36 cellular contexts compared by ENCODE assay signal in genomic region chr5:23105021-23105420, GRCh38.
"Had no signal": no experiment of that assay in that cellular context is flagged by ENCODE, and none has a peak within 500 bp of the region (broad histone marks: within the 10 kb centered on the region; RNA-seq: fewer than 3 reads in every experiment).

No MANE protein-coding gene starts in this region.

- H3K36me3 Mint-ChIP-seq: activated CD4-positive, alpha-beta memory T cell treated with anti-CD3 and anti-CD28 coated beads for 36 hours; activated naive CD8-positive, alpha-beta T cell treated with anti-CD3 and anti-CD28 coated beads, Interleukin-2, amount 10 ng/mL, durations not matched to agents 7 days and 5 days; brain had no signal

- H3K9me3 ChIP-seq: ascending aorta had no signal

- H3K27me3 ChIP-seq: ascending aorta, cardiac muscle cell had no signal

- H3K4me3 ChIP-seq: ascending aorta, cardiac muscle cell had no signal

- H3K4me1 ChIP-seq: ascending aorta had no signal

- H3K4me1 Mint-ChIP-seq: activated B cell treated with CpG ODN at 0.5 μM for 24 hours; activated CD4-positive, alpha-beta T cell treated with anti-CD3 and anti-CD28 coated beads, Interleukin-2, amount 10 ng/mL, durations not matched to agents 24 days and 14 days; activated naive CD8-positive, alpha-beta T cell treated with anti-CD3 and anti-CD28 coated beads, Interleukin-2, amount 10 ng/mL, durations not matched to agents 7 days and 5 days; activated naive CD8-positive, alpha-beta T cell treated with anti-CD3 and anti-CD28 coated beads, Interleukin-2, amount 50 U/mL, for 24 hours; activated T-helper 17 cell treated with anti-CD3 and anti-CD28 coated beads, Interleukin-2, amount 50 U/mL, for 72 hours; brain; central memory CD8-positive, alpha-beta T cell had no signal

- H3K27ac ChIP-seq: ascending aorta, cardiac muscle cell, VCaP had no signal

- H3K27me3 Mint-ChIP-seq: activated B cell treated with CpG ODN at 0.5 μM for 24 hours; activated CD4-positive, alpha-beta memory T cell treated with anti-CD3 and anti-CD28 coated beads for 36 hours; activated CD4-positive, alpha-beta T cell treated with anti-CD3 and anti-CD28 coated beads, Interleukin-2, amount 10 ng/mL, durations not matched to agents 24 days and 14 days; activated CD8-positive, alpha-beta T cell treated with anti-CD3 and anti-CD28 coated beads for 36 hours; activated naive CD8-positive, alpha-beta T cell treated with anti-CD3 and anti-CD28 coated beads, Interleukin-2, amount 10 ng/mL, durations not matched to agents 7 days and 5 days; activated naive CD8-positive, alpha-beta T cell treated with anti-CD3 and anti-CD28 coated beads, Interleukin-2, amount 50 U/mL, for 24 hours; activated T-helper 17 cell treated with anti-CD3 and anti-CD28 coated beads, Interleukin-2, amount 50 U/mL, for 72 hours; central memory CD8-positive, alpha-beta T cell had no signal

- H3K36me3 ChIP-seq: ascending aorta, cardiac muscle cell had no signal

- ATAC-seq: activated CD8-positive, alpha-beta T cell treated with anti-CD3 and anti-CD28 coated beads for 36 hours; activated naive CD4-positive, alpha-beta T cell treated with anti-CD3 and anti-CD28 coated beads, Interleukin-2, amount 50 U/mL, for 72 hours; activated naive CD8-positive, alpha-beta T cell treated with anti-CD3 and anti-CD28 coated beads, Interleukin-2, amount 50 U/mL, for 24 hours; activated T-cell treated with anti-CD3 and anti-CD28 coated beads, Interleukin-2, amount 50 U/mL, for 4 hours; activated T-cell treated with anti-CD3 and anti-CD28 coated beads, Interleukin-2, amount 50 U/mL, for 72 hours; activated T-helper 17 cell treated with anti-CD3 and anti-CD28 coated beads, Interleukin-2, amount 50 U/mL, for 72 hours had no signal

- H3K4me3 Mint-ChIP-seq: activated B cell treated with CpG ODN at 0.5 μM for 24 hours; activated CD4-positive, alpha-beta memory T cell treated with anti-CD3 and anti-CD28 coated beads for 36 hours; activated CD4-positive, alpha-beta T cell treated with anti-CD3 and anti-CD28 coated beads, Interleukin-2, amount 10 ng/mL, durations not matched to agents 24 days and 14 days; activated CD8-positive, alpha-beta T cell treated with anti-CD3 and anti-CD28 coated beads for 36 hours; activated naive CD4-positive, alpha-beta T cell treated with anti-CD3 and anti-CD28 coated beads for 36 hours; activated naive CD8-positive, alpha-beta T cell treated with anti-CD3 and anti-CD28 coated beads, Interleukin-2, amount 10 ng/mL, durations not matched to agents 7 days and 5 days; activated naive CD8-positive, alpha-beta T cell treated with anti-CD3 and anti-CD28 coated beads, Interleukin-2, amount 50 U/mL, for 24 hours; activated T-cell treated with anti-CD3 and anti-CD28 coated beads, Interleukin-2, amount 50 U/mL, for 4 hours; activated T-cell treated with anti-CD3 and anti-CD28 coated beads, Interleukin-2, amount 50 U/mL, for 72 hours; activated T-helper 1 cell treated with anti-CD3 and anti-CD28 coated beads, Interleukin-12 subunit alpha, Interleukin-12 subunit beta, Interleukin-2, Interleukin-4 antibody, amounts not matched to agents 30 ng/mL and 10 ng/mL and 1 ng/mL, durations not matched to agents 14 hours and 24 hours and 36 hours; activated T-helper 17 cell treated with anti-CD3 and anti-CD28 coated beads, Interleukin-2, amount 50 U/mL, for 72 hours; brain; central memory CD8-positive, alpha-beta T cell; T-helper 1 cell treated with Interleukin-12 subunit alpha and Interleukin-12 subunit beta and Interleukin-4 antibody, amounts not matched to agents 30 μg/mL and 1 μg/mL, for 36 hours; T-helper 2 cell treated with Interferon-gamma antibody and Interleukin-4, amounts not matched to agents 5 μg/mL and 100 μg/mL, for 36 hours had no signal

- DNase-seq: activated B cell treated with CpG ODN at 0.5 μM for 24 hours; activated CD4-positive, alpha-beta memory T cell treated with anti-CD3 and anti-CD28 coated beads for 36 hours; activated CD4-positive, alpha-beta T cell treated with anti-CD3 and anti-CD28 coated beads for 4 hours; activated CD4-positive, alpha-beta T cell treated with anti-CD3 and anti-CD28 coated beads, Interleukin-2, amount 10 ng/mL, durations not matched to agents 24 days and 14 days; activated CD4-positive, alpha-beta T cell treated with anti-CD3 and anti-CD28 coated beads, Interleukin-2, amount 50 U/mL, for 1 hour; activated CD4-positive, alpha-beta T cell treated with anti-CD3 and anti-CD28 coated beads, Interleukin-2, amount 50 U/mL, for 4 hours; activated CD4-positive, CD25-positive, alpha-beta regulatory T cell treated with anti-CD3 and anti-CD28 coated beads, Interleukin-2, amount 50 U/mL, for 72 hours; activated CD8-positive, alpha-beta memory T cell treated with anti-CD3 and anti-CD28 coated beads, Interleukin-2, amount 50 U/mL, for 4 hours; activated CD8-positive, alpha-beta T cell treated with anti-CD3 and anti-CD28 coated beads for 36 hours; activated effector memory CD4-positive, alpha-beta T cell treated with anti-CD3 and anti-CD28 coated beads, Interleukin-2, amount 50 U/mL, for 16 hours; activated gamma-delta T cell treated with Interleukin-2 at 50 U/mL for 16 hours; activated naive CD4-positive, alpha-beta T cell; activated naive CD4-positive, alpha-beta T cell treated with anti-CD3 and anti-CD28 coated beads for 36 hours; activated naive CD4-positive, alpha-beta T cell treated with anti-CD3 and anti-CD28 coated beads, Interleukin-2, amount 50 U/mL, for 16 hours; activated naive CD8-positive, alpha-beta T cell treated with anti-CD3 and anti-CD28 coated beads, Interleukin-2, amount 10 ng/mL, durations not matched to agents 7 days and 5 days; activated naive CD8-positive, alpha-beta T cell treated with anti-CD3 and anti-CD28 coated beads, Interleukin-2, amount 50 U/mL, for 24 hours; activated T-cell treated with anti-CD3 and anti-CD28 coated beads for 4 hours; activated T-cell treated with anti-CD3 and anti-CD28 coated beads, Interleukin-2, amount 50 U/mL, for 1 hour; activated T-cell treated with anti-CD3 and anti-CD28 coated beads, Interleukin-2, amount 50 U/mL, for 4 hours; activated T-cell treated with anti-CD3 and anti-CD28 coated beads, Interleukin-2, amount 50 U/mL, for 72 hours; amygdala; anterior cingulate cortex; caudate nucleus; T-helper 1 cell; T-helper 2 cell; T-helper 9 cell had no signal

- H3K27ac Mint-ChIP-seq: activated B cell treated with CpG ODN at 0.5 μM for 24 hours; activated CD4-positive, alpha-beta memory T cell treated with anti-CD3 and anti-CD28 coated beads for 36 hours; activated CD4-positive, alpha-beta T cell treated with anti-CD3 and anti-CD28 coated beads, Interleukin-2, amount 10 ng/mL, durations not matched to agents 24 days and 14 days; activated CD8-positive, alpha-beta T cell treated with anti-CD3 and anti-CD28 coated beads for 36 hours; activated naive CD4-positive, alpha-beta T cell treated with anti-CD3 and anti-CD28 coated beads for 36 hours; activated naive CD4-positive, alpha-beta T cell treated with anti-CD3 and anti-CD28 coated beads, Interleukin-2, amount 50 U/mL, for 72 hours; activated naive CD8-positive, alpha-beta T cell treated with anti-CD3 and anti-CD28 coated beads, Interleukin-2, amount 10 ng/mL, durations not matched to agents 7 days and 5 days; activated naive CD8-positive, alpha-beta T cell treated with anti-CD3 and anti-CD28 coated beads, Interleukin-2, amount 50 U/mL, for 24 hours; activated T-cell treated with anti-CD3 and anti-CD28 coated beads, Interleukin-2, amount 50 U/mL, for 72 hours; activated T-helper 1 cell treated with anti-CD3 and anti-CD28 coated beads, Interleukin-12 subunit alpha, Interleukin-12 subunit beta, Interleukin-2, Interleukin-4 antibody, amounts not matched to agents 30 ng/mL and 10 ng/mL and 1 ng/mL, durations not matched to agents 14 hours and 24 hours and 36 hours; activated T-helper 17 cell treated with anti-CD3 and anti-CD28 coated beads, Interleukin-2, amount 50 U/mL, for 72 hours; brain; T-helper 1 cell treated with Interleukin-12 subunit alpha and Interleukin-12 subunit beta and Interleukin-4 antibody, amounts not matched to agents 30 μg/mL and 1 μg/mL, for 36 hours; T-helper 2 cell treated with Interferon-gamma antibody and Interleukin-4, amounts not matched to agents 5 μg/mL and 100 μg/mL, for 36 hours had no signal
